13 cellular contexts compared by ENCODE assay signal in genomic region chr3:57646723-57647122, GRCh38. TPM values are rescaled to one million over a fixed set of nuclear protein-coding genes. Genes with fewer than 3 reads are reported as not detected.
A peak's percentile ranks its signal among the peaks of the same experiment; 100 is the strongest.
DNase-seq lines count a peak whose midpoint lies in the region; ATAC-seq and TF ChIP-seq lines count a peak whose summit lies in the region.
"Had no signal": no experiment of that assay in that cellular context is flagged by ENCODE, and none has a peak within 500 bp of the region (broad histone marks: within the 10 kb centered on the region; RNA-seq: fewer than 3 reads in every experiment).

No MANE protein-coding gene starts in this region.

- intact Hi-C loops in activated naive CD4-positive, alpha-beta T cell treated with anti-CD3 and anti-CD28 coated beads for 36 hours (cut with micrococcal nuclease): loop anchor here (2.0 kb wide), 2 partner anchors 180 to 206 kb away; no protein-coding TSS in a partner anchor
- intact Hi-C loops in left ventricle myocardium inferior (cut with micrococcal nuclease) (loop anchor here (10.0 kb wide), 1 partner anchor 208 kb away; no protein-coding TSS in a partner anchor), testis (cut with DNase I; ENCODE audit: low total_unique reads) (no loop called here)

- H3K4me1 Mint-ChIP-seq in activated naive CD4-positive, alpha-beta T cell treated with anti-CD3 and anti-CD28 coated beads for 36 hours (ENCODE audit: low read depth): peaks cover 15% of the 10 kb centered on the region
- H3K4me1 Mint-ChIP-seq in activated naive CD8-positive, alpha-beta T cell treated with anti-CD3 and anti-CD28 coated beads for 36 hours: peaks cover 9% of the 10 kb centered on the region

- H3K27ac ChIP-seq in left ventricle myocardium inferior (replicated peaks): peak overlapping the region; percentile 57
- no peak overlapping the region for H3K27ac ChIP-seq in testis
- no peak overlapping the region for H3K27ac ChIP-seq in Peyer's patch
- H3K27ac ChIP-seq: gastrocnemius medialis, vagina had no signal

- H3K27ac Mint-ChIP-seq in activated naive CD4-positive, alpha-beta T cell treated with anti-CD3 and anti-CD28 coated beads for 36 hours: peak overlapping the region; percentile 22
- peak overlapping the region; percentile 44 for H3K27ac Mint-ChIP-seq in activated naive CD8-positive, alpha-beta T cell treated with anti-CD3 and anti-CD28 coated beads for 36 hours

- H3K36me3 ChIP-seq in left ventricle myocardium inferior (peaks cover 70% of the 10 kb centered on the region), testis (ENCODE audit: low read depth, missing control alignments) (no peaks in the 10 kb centered on the region), Peyer's patch (peaks cover 0 to 56% (median 0%) of the 10 kb centered on the region in 3 donors)

- H3K27me3 Mint-ChIP-seq in activated naive CD4-positive, alpha-beta T cell treated with anti-CD3 and anti-CD28 coated beads for 36 hours (ENCODE audit: low read depth): no peaks in the 10 kb centered on the region
- H3K27me3 Mint-ChIP-seq in activated naive CD8-positive, alpha-beta T cell treated with anti-CD3 and anti-CD28 coated beads for 36 hours: no peaks in the 10 kb centered on the region
- H3K27me3 Mint-ChIP-seq: CD4-positive, alpha-beta memory T cell had no signal

- CTCF ChIA-PET in activated naive CD4-positive, alpha-beta T cell treated with anti-CD3 and anti-CD28 coated beads for 36 hours (lab: Charles Lee): interaction anchor here (1.1 kb wide), 1 partner anchor 11 kb away, joined by 4 read pairs; no protein-coding TSS in a partner anchor

- no peak overlapping the region for H3K4me3 Mint-ChIP-seq in activated naive CD4-positive, alpha-beta T cell treated with anti-CD3 and anti-CD28 coated beads for 36 hours
- no peak overlapping the region for H3K4me3 Mint-ChIP-seq in activated naive CD8-positive, alpha-beta T cell treated with anti-CD3 and anti-CD28 coated beads for 36 hours
- H3K4me3 Mint-ChIP-seq: CD4-positive, alpha-beta memory T cell had no signal

- no peak overlapping the region for H3K4me3 ChIP-seq in left ventricle myocardium inferior
- no peak overlapping the region for H3K4me3 ChIP-seq in testis
- no peak overlapping the region for H3K4me3 ChIP-seq in Peyer's patch
- H3K4me3 ChIP-seq: gastrocnemius medialis, skin epidermis, vagina had no signal

- TF ChIP-seq POLR2A in testis (IDR thresholded peaks at IDR 0.05) (no peak), Peyer's patch (IDR thresholded peaks at IDR 0.05) (no peak)

- H3K4me1 ChIP-seq in left ventricle myocardium inferior (peaks cover 13% of the 10 kb centered on the region), testis (peaks cover 2% of the 10 kb centered on the region), Peyer's patch (no peaks in the 10 kb centered on the region)
- H3K4me1 ChIP-seq: gastrocnemius medialis, vagina had no signal

- no peak for ATAC-seq in GM21381 (IDR thresholded peaks at IDR 0.05; ENCODE audit: unreplicated experiment)

- H3K36me3 Mint-ChIP-seq in activated naive CD4-positive, alpha-beta T cell treated with anti-CD3 and anti-CD28 coated beads for 36 hours (ENCODE audit: low read depth): peaks cover 47% of the 10 kb centered on the region
- H3K36me3 Mint-ChIP-seq in activated naive CD8-positive, alpha-beta T cell treated with anti-CD3 and anti-CD28 coated beads for 36 hours: peaks cover 45% of the 10 kb centered on the region

- peak; percentile 54 for TF ChIP-seq CTCF in left ventricle myocardium inferior (IDR thresholded peaks at IDR 0.05; ENCODE audit: borderline replicate concordance)
- peak in 1 of 3 experiments; percentile 8 for TF ChIP-seq CTCF in testis (IDR thresholded peaks at IDR 0.05)
- TF ChIP-seq CTCF in Peyer's patch (IDR thresholded peaks at IDR 0.05): peak in 1 of 6 experiments; percentile 20

- DNase-seq in activated naive CD4-positive, alpha-beta T cell treated with anti-CD3 and anti-CD28 coated beads for 36 hours: no peak
- DNase-seq in activated naive CD4-positive, alpha-beta T cell treated with anti-CD3 and anti-CD28 coated beads, Interleukin-2, amount 50 U/mL, for 16 hours: no peak
- DNase-seq in activated naive CD8-positive, alpha-beta T cell treated with anti-CD3 and anti-CD28 coated beads for 36 hours: no peak
- DNase-seq in left ventricle myocardium inferior (no peak), testis (peak; percentile 50), Peyer's patch (no peak), SK-N-DZ (ENCODE audit: low spot score) (no peak)
- DNase-seq: gastrocnemius medialis, NCI-H1105 treated with DMSO at 0.1 percent for 48 hours had no signal

- H3K27me3 ChIP-seq in left ventricle myocardium inferior (ENCODE audit: low read depth): no peaks in the 10 kb centered on the region
- no peaks in the 10 kb centered on the region for H3K27me3 ChIP-seq in testis
- no peaks in the 10 kb centered on the region for H3K27me3 ChIP-seq in Peyer's patch
- H3K27me3 ChIP-seq: gastrocnemius medialis, vagina had no signal

- peaks cover 15% of the 10 kb centered on the region for H3K9me3 Mint-ChIP-seq in activated naive CD4-positive, alpha-beta T cell treated with anti-CD3 and anti-CD28 coated beads for 36 hours
- peaks cover 14% of the 10 kb centered on the region for H3K9me3 Mint-ChIP-seq in activated naive CD8-positive, alpha-beta T cell treated with anti-CD3 and anti-CD28 coated beads for 36 hours

- peaks cover 9% of the 10 kb centered on the region for H3K9me3 ChIP-seq in left ventricle myocardium inferior (replicated peaks)
- no peaks in the 10 kb centered on the region for H3K9me3 ChIP-seq in testis
- no peaks in the 10 kb centered on the region for H3K9me3 ChIP-seq in Peyer's patch
- H3K9me3 ChIP-seq: gastrocnemius medialis had no signal

- WGBS in testis, 2 donors: 62 to 70% methylated on average over 2 of the region's 2 CpGs

RNA-seq across cellular contexts. Expression of gene DENND6A, which starts 46.2 kb away (rescaled TPM):
- 10 to 100 TPM; 12.3 to 12.4 TPM for total RNA-seq in activated naive CD4-positive, alpha-beta T cell treated with anti-CD3 and anti-CD28 coated beads for 36 hours
- 10 to 100 TPM in 1 of 2 experiments, 1 to 10 TPM in 1; 9.9 to 11.5 TPM for total RNA-seq in activated naive CD8-positive, alpha-beta T cell treated with anti-CD3 and anti-CD28 coated beads for 36 hours
- total RNA-seq in left ventricle myocardium inferior (14.7 TPM), testis (10 to 100 TPM; 18.7 to 20.6 TPM), Peyer's patch (10 to 100 TPM; 15.2 to 36.3 (median 24.5) TPM)
- 16.0 TPM for polyA plus RNA-seq in testis (ENCODE audit: insufficient read depth, low read depth, low replicate concordance)
- polyA plus RNA-seq in SK-N-DZ (2014; cell fraction: cytosol; rRNA removed): 11.2 and 13.1 TPM in 2 replicates
- 9.3 and 13.9 TPM in 2 replicates for polyA plus RNA-seq in SK-N-DZ (2014; cell fraction: nucleus; rRNA removed)

RNA-seq across cellular contexts. Expression of gene ARF4, which starts 49.6 kb away (rescaled TPM):
- 10 to 100 TPM; 49.0 to 50.8 TPM for total RNA-seq in activated naive CD4-positive, alpha-beta T cell treated with anti-CD3 and anti-CD28 coated beads for 36 hours
- 10 to 100 TPM; 67.4 to 67.8 TPM for total RNA-seq in activated naive CD8-positive, alpha-beta T cell treated with anti-CD3 and anti-CD28 coated beads for 36 hours
- 69.8 TPM for total RNA-seq in left ventricle myocardium inferior
- total RNA-seq in testis: 100 to 1,000 TPM; 169 to 205 TPM
- 224 TPM for polyA plus RNA-seq in testis (ENCODE audit: insufficient read depth, low read depth, low replicate concordance)
- total RNA-seq in Peyer's patch: 100 to 1,000 TPM in 1 of 4 donors, 10 to 100 TPM in 3; 35.4 to 128 (median 82.9) TPM
- 159 and 163 TPM in 2 replicates for polyA plus RNA-seq in SK-N-DZ (2014; cell fraction: cytosol; rRNA removed)
- polyA plus RNA-seq in SK-N-DZ (2014; cell fraction: nucleus; rRNA removed): 71.3 and 78.8 TPM in 2 replicates
